ENCODE assay signal across 15 cellular contexts in the genomic region with DNA sequence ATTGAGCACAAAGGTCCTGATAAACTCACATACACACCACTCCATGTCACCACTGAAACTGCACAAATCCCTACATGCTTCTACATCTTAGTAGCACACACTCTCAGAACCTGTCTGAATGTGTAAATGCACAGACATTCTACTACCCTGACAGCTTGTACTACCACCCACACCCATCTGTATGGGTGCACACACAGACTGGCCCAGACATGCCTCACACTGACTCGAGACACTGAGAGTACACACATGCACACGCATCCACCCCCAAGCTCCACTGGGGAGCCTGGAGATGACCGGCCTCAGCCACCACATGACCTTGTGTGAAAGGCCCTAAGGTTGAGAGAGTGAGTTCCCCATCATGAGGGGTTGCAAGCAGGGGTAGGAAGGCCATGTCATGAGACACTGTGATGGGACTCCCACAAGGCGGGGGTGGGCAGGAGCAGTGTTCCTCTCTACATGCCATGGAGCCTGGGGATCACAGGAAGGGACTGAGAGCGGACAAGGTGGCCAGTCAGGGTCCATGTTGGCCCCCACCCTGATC. TPM values are rescaled to one million over a fixed set of nuclear protein-coding genes. Genes with fewer than 3 reads are reported as not detected.
DNase-seq lines count a peak whose midpoint lies in the region; ATAC-seq and TF ChIP-seq lines count a peak whose summit lies in the region.
"Had no signal": no experiment of that assay in that cellular context is flagged by ENCODE, and none has a peak within 500 bp of the region (broad histone marks: within the 10 kb centered on the region; RNA-seq: fewer than 3 reads in every experiment).

No MANE protein-coding gene starts in this region.

- H3K36me3 ChIP-seq in IMR-90 (ENCODE audit: control insufficient read depth, insufficient read depth, low read length), result peaks cover 2% of the 10 kb centered on the region; the same call in 1 of the 2 replicates
- H3K36me3 ChIP-seq in mammary epithelial cell (ENCODE audit: insufficient read depth, low read length), result no peaks in the 10 kb centered on the region
- H3K36me3 ChIP-seq in esophagus muscularis mucosa, result peaks cover 0 to 14% (median 4%) of the 10 kb centered on the region in 4 donors
- H3K36me3 ChIP-seq: prostate gland, thyroid gland had no signal

- ATAC-seq in IMR-90 (ENCODE audit: low read depth), result no peak
- ATAC-seq: PC-3 had no signal

- no peak overlapping the region for H3K14ac ChIP-seq in IMR-90 (replicated peaks; ENCODE audit: low read depth, low read length)

- peaks cover 47% of the 10 kb centered on the region for H3K79me2 ChIP-seq in mammary epithelial cell (ENCODE audit: insufficient read depth, low read length)

- H2BK20ac ChIP-seq in IMR-90 (ENCODE audit: low read depth, low read length), result no peak overlapping the region

- H3K4ac ChIP-seq in IMR-90 (ENCODE audit: low read depth, low read length), result no peak overlapping the region

- H4K8ac ChIP-seq in IMR-90 (ENCODE audit: low read depth in 2 of 2, low read length in 2 of 2), result no peak overlapping the region

- no peak for TF ChIP-seq RAD21 in IMR-90 (IDR thresholded peaks at IDR 0.05; ENCODE audit: low read length)

- no peak overlapping the region for H2BK15ac ChIP-seq in IMR-90 (ENCODE audit: low read depth, low read length)

- H3K23ac ChIP-seq in IMR-90 (ENCODE audit: low read depth, low read length), result no peak overlapping the region

- no peak overlapping the region for H4K5ac ChIP-seq in IMR-90 (ENCODE audit: low read depth, low read length)

- H2AK5ac ChIP-seq in IMR-90 (ENCODE audit: low read depth, low read length), result peak overlapping the region; percentile 83; the same call in 1 of the 2 replicates

- H2AFZ ChIP-seq in IMR-90 (replicated peaks; ENCODE audit: low read length, poor library complexity), result no peak overlapping the region
- no peak overlapping the region for H2AFZ ChIP-seq in mammary epithelial cell (ENCODE audit: low read depth, low read length)

- BruUV-seq in IMR-90 (replicated peaks; lab: Mats Ljungman, UMichigan), result no TSS peak
- no TSS peak for BruUV-seq in mammary epithelial cell (replicated peaks; lab: Mats Ljungman, UMichigan)

- WGBS in IMR-90 (ENCODE audit: extremely low coverage in 2 of 2, insufficient read length in 1 of 2), 2 experiments, result no CpG with 5 or more reads among the region's 5 CpGs
- WGBS in mammary epithelial cell (ENCODE audit: low coverage, missing lambda C conversion rate), result 67% methylated on average over 5 of the region's 5 CpGs
- WGBS in esophagus muscularis mucosa, result 91% methylated on average over 5 of the region's 5 CpGs

- no peak overlapping the region for H4K91ac ChIP-seq in IMR-90 (ENCODE audit: insufficient read depth, low read depth, low read length)

- H3K79me1 ChIP-seq in IMR-90 (ENCODE audit: low read depth in 1 of 2, low read length in 2 of 2), result peaks cover 35 to 83% of the 10 kb centered on the region in 2 experiments

- H2AK9ac ChIP-seq in IMR-90 (replicated peaks; ENCODE audit: low read depth, low read length, poor library complexity), result peak overlapping the region; percentile 30

- H3K4me3 ChIP-seq in IMR-90 (ENCODE audit: insufficient read depth, low read depth, low read length) (no peak overlapping the region), mammary epithelial cell (replicated peaks in 1 of 3; ENCODE audit: insufficient read depth in 1 of 3, low read depth in 2 of 3, low read length in 3 of 3) (no peak overlapping the region), esophagus muscularis mucosa (no peak overlapping the region)
- H3K4me3 ChIP-seq: prostate gland, thyroid gland had no signal

- no peak overlapping the region for H3K9ac ChIP-seq in IMR-90 (ENCODE audit: low read depth, low read length)
- no peak overlapping the region for H3K9ac ChIP-seq in mammary epithelial cell (ENCODE audit: insufficient read depth, low read length)

- intact Hi-C loops in activated CD4-positive, alpha-beta T cell treated with anti-CD3 and anti-CD28 coated beads, Interleukin-2, amount 10 ng/mL, durations not matched to agents 24 days and 14 days (cut with micrococcal nuclease), result no loop called here
- intact Hi-C loops in IMR-90 (cut with micrococcal nuclease) (no loop called here), mammary epithelial cell (cut with micrococcal nuclease) (loop anchor here (10.0 kb wide), 1 partner anchor 201 kb away; no protein-coding TSS in a partner anchor), esophagus muscularis mucosa (cut with DNase I) (loop anchor here (5.0 to 10.0 kb wide), 2 partner anchors 88 to 451 kb away; partner anchors contain the start of gene ATG16L2)

- DNase-seq in activated CD4-positive, alpha-beta T cell treated with anti-CD3 and anti-CD28 coated beads, Interleukin-2, amount 10 ng/mL, durations not matched to agents 24 days and 14 days, result no peak
- no peak for DNase-seq in activated CD4-positive, alpha-beta T cell treated with anti-CD3 and anti-CD28 coated beads, Interleukin-2, amount 50 U/mL, for 1 hour
- no peak for DNase-seq in IMR-90
- DNase-seq in mammary epithelial cell, result peak; percentile 20
- DNase-seq in AML-193 (lab: John Stamatoyannopoulos, UW), result no peak
- DNase-seq in esophagus muscularis mucosa (ENCODE audit: extremely low spot score), result no peak
- DNase-seq in NCI-H510A (lab: John Stamatoyannopoulos, UW), result no peak
- DNase-seq: cortex of kidney, NCI-H1105, PC-3, SW 1271, thyroid gland had no signal

- H4K20me1 ChIP-seq in IMR-90 (ENCODE audit: insufficient read depth, low read length) (peaks cover 25% of the 10 kb centered on the region), mammary epithelial cell (ENCODE audit: insufficient read depth, low read length) (no peaks in the 10 kb centered on the region)

- TF ChIP-seq POLR2A in IMR-90 (IDR thresholded peaks at IDR 0.05; ENCODE audit: low read depth, low read length) (no peak), esophagus muscularis mucosa (IDR thresholded peaks at IDR 0.05; ENCODE audit: low read depth) (no peak)

- no peak overlapping the region for H3K4me3 Mint-ChIP-seq in activated CD4-positive, alpha-beta T cell treated with anti-CD3 and anti-CD28 coated beads, Interleukin-2, amount 10 ng/mL, durations not matched to agents 24 days and 14 days
- peak overlapping the region in 2 of 3 experiments; percentile 19 to 40 for H3K4me3 Mint-ChIP-seq in nephron
- H3K4me3 Mint-ChIP-seq: memory B cell had no signal

- in situ Hi-C loops in IMR-90 (cut with MboI; ENCODE audit: low sequenced_read_pairs) (loop anchor here (5.0 to 10.0 kb wide), 4 partner anchors 68 to 561 kb away; partner anchors contain the start of genes FCHSD2 and STARD10), mammary epithelial cell (cut with MboI; ENCODE audit: low sequenced_read_pairs in 2 of 2) (loop anchor here (5.0 to 10.0 kb wide), 4 partner anchors 71 to 518 kb away; partner anchors contain the start of gene STARD10 (in 2 of the 2))

- H3K27me3 ChIP-seq in IMR-90 (ENCODE audit: control insufficient read depth, insufficient read depth, low read length) (no peaks in the 10 kb centered on the region), mammary epithelial cell (ENCODE audit: insufficient read depth, low read length) (no peaks in the 10 kb centered on the region), esophagus muscularis mucosa (no peaks in the 10 kb centered on the region)
- H3K27me3 ChIP-seq: thyroid gland had no signal

- no peaks in the 10 kb centered on the region for H3K9me3 Mint-ChIP-seq in activated CD4-positive, alpha-beta T cell treated with anti-CD3 and anti-CD28 coated beads, Interleukin-2, amount 10 ng/mL, durations not matched to agents 24 days and 14 days
- no peaks in the 10 kb centered on the region for H3K9me3 Mint-ChIP-seq in nephron
- H3K9me3 Mint-ChIP-seq: memory B cell had no signal

- peaks cover 19% of the 10 kb centered on the region for H3K9me1 ChIP-seq in IMR-90 (ENCODE audit: insufficient read depth, low read length)

- H3K4me2 ChIP-seq in IMR-90 (ENCODE audit: low read depth, low read length) (no peak overlapping the region), mammary epithelial cell (ENCODE audit: insufficient read depth, low read depth, low read length) (peak overlapping the region; percentile 17)

- POLR2A ChIA-PET in IMR-90 (lab: Charles Lee; ENCODE audit: unreplicated experiment), result no interaction called here

- peaks cover 9% of the 10 kb centered on the region for H3K36me3 Mint-ChIP-seq in activated CD4-positive, alpha-beta T cell treated with anti-CD3 and anti-CD28 coated beads, Interleukin-2, amount 10 ng/mL, durations not matched to agents 24 days and 14 days (ENCODE audit: low read depth)
- H3K36me3 Mint-ChIP-seq in nephron (ENCODE audit: low read depth), result peaks cover 3% of the 10 kb centered on the region

- peak overlapping the region; percentile 73 for H3K27ac Mint-ChIP-seq in activated CD4-positive, alpha-beta T cell treated with anti-CD3 and anti-CD28 coated beads, Interleukin-2, amount 10 ng/mL, durations not matched to agents 24 days and 14 days
- peak overlapping the region; percentile 66 to 89 (median 72) for H3K27ac Mint-ChIP-seq in nephron

- TF ChIP-seq CTCF in IMR-90 (conservative IDR thresholded peaks at IDR 0.05; ENCODE audit: low read depth, low read length) (no peak), mammary epithelial cell (conservative IDR thresholded peaks at IDR 0.05 in 1 of 2, IDR thresholded peaks at IDR 0.05 in 1 of 2; ENCODE audit: extremely low read depth in 1 of 2, insufficient read depth in 1 of 2, low read depth in 1 of 2, low read length in 2 of 2) (no peak), nephron (IDR thresholded peaks at IDR 0.05; ENCODE audit: unreplicated experiment in 3 of 3) (no peak), esophagus muscularis mucosa (IDR thresholded peaks at IDR 0.05) (no peak)

- H2BK120ac ChIP-seq in IMR-90 (ENCODE audit: low read depth, low read length), result no peak overlapping the region

- H3K27ac ChIP-seq in IMR-90 (ENCODE audit: insufficient read depth, low read length), result no peak overlapping the region
- no peak overlapping the region for H3K27ac ChIP-seq in mammary epithelial cell (ENCODE audit: insufficient read depth, low read depth, low read length)
- no peak overlapping the region for H3K27ac ChIP-seq in esophagus muscularis mucosa (replicated peaks in 1 of 4)
- H3K27ac ChIP-seq: prostate gland, thyroid gland had no signal

- H3K18ac ChIP-seq in IMR-90 (ENCODE audit: low read depth, low read length), result no peak overlapping the region

- TF ChIP-seq EP300 in esophagus muscularis mucosa (IDR thresholded peaks at IDR 0.05), result no peak

- dilution Hi-C loops in IMR-90 (cut with HindIII; ENCODE audit: low sequenced_read_pairs, unreplicated experiment) (no loop called here), mammary epithelial cell (cut with HindIII; ENCODE audit: low sequenced_read_pairs) (no loop called here)

- peaks cover 44% of the 10 kb centered on the region for H3K4me1 Mint-ChIP-seq in activated CD4-positive, alpha-beta T cell treated with anti-CD3 and anti-CD28 coated beads, Interleukin-2, amount 10 ng/mL, durations not matched to agents 24 days and 14 days
- peaks cover 46% of the 10 kb centered on the region for H3K4me1 Mint-ChIP-seq in nephron

- H2BK5ac ChIP-seq in IMR-90 (ENCODE audit: low read depth, low read length, poor library complexity, severe bottlenecking), result no peak overlapping the region

- H3K4me1 ChIP-seq in IMR-90 (ENCODE audit: control insufficient read depth, insufficient read depth, low read length) (peaks cover 30% of the 10 kb centered on the region), mammary epithelial cell (ENCODE audit: insufficient read depth, low read length) (peaks cover 44% of the 10 kb centered on the region), esophagus muscularis mucosa (peaks cover 33 to 68% (median 54%) of the 10 kb centered on the region in 4 donors)

- CTCF ChIA-PET in IMR-90 (lab: Yijun Ruan, JAX) (no interaction called here), mammary epithelial cell (lab: Charles Lee; ENCODE audit: low non-redundant PET) (interaction anchor here (0.8 kb wide), 1 partner anchor 418 kb away, joined by 7 read pairs; no protein-coding TSS in a partner anchor)

- no peaks in the 10 kb centered on the region for H3K9me3 ChIP-seq in IMR-90 (ENCODE audit: control insufficient read depth, insufficient read depth, low read length)
- no peaks in the 10 kb centered on the region for H3K9me3 ChIP-seq in mammary epithelial cell (replicated peaks; ENCODE audit: insufficient read depth, low read length)
- no peaks in the 10 kb centered on the region for H3K9me3 ChIP-seq in esophagus muscularis mucosa
- H3K9me3 ChIP-seq: prostate gland, thyroid gland had no signal

- H3K27me3 Mint-ChIP-seq in activated CD4-positive, alpha-beta T cell treated with anti-CD3 and anti-CD28 coated beads, Interleukin-2, amount 10 ng/mL, durations not matched to agents 24 days and 14 days, result no peaks in the 10 kb centered on the region
- no peaks in the 10 kb centered on the region for H3K27me3 Mint-ChIP-seq in nephron (ENCODE audit: low read depth)
- H3K27me3 Mint-ChIP-seq: memory B cell had no signal

- no peak overlapping the region for H3K56ac ChIP-seq in IMR-90 (ENCODE audit: extremely low read depth, insufficient read depth, low read length)

RNA-seq across cellular contexts. Expression of gene ARAP1, which starts 28.1 kb away (rescaled TPM):
- total RNA-seq in activated CD4-positive, alpha-beta T cell treated with anti-CD3 and anti-CD28 coated beads, Interleukin-2, amount 10 ng/mL, durations not matched to agents 24 days and 14 days, result 76.9 and 81.5 TPM in 2 replicates
- total RNA-seq in IMR-90 (2012; rRNA removed) (37.6 and 38.0 TPM in 2 replicates), mammary epithelial cell (10 to 100 TPM; 56.8 to 78.3 TPM), esophagus muscularis mucosa (100 to 1,000 TPM in 3 of 4 donors, 10 to 100 TPM in 1; 83.7 to 115 (median 110) TPM)
- polyA plus RNA-seq in IMR-90 (2012; rRNA removed) (59.4 and 63.1 TPM in 2 replicates), mammary epithelial cell (51.9 TPM)
- 42.2 and 63.5 TPM in 2 replicates for polyA plus RNA-seq in IMR-90 (2012; cell fraction: cytosol; rRNA removed)
- 119 and 357 TPM in 2 replicates for polyA plus RNA-seq in IMR-90 (2012; cell fraction: nucleus; rRNA removed; ENCODE audit: low replicate concordance)
- 274 TPM for polyA minus RNA-seq in mammary epithelial cell

RNA-seq across cellular contexts. Expression of gene PDE2A, which starts 49.9 kb away (rescaled TPM):
- 0.33 and 0.43 TPM in 2 replicates for total RNA-seq in activated CD4-positive, alpha-beta T cell treated with anti-CD3 and anti-CD28 coated beads, Interleukin-2, amount 10 ng/mL, durations not matched to agents 24 days and 14 days
- total RNA-seq in IMR-90 (2012; rRNA removed), result not detected in 2 replicates
- polyA plus RNA-seq in IMR-90 (2012; rRNA removed), result 0.02 and 0.06 TPM in 2 replicates
- 0.01 and 0.22 TPM in 2 replicates for polyA plus RNA-seq in IMR-90 (2012; cell fraction: cytosol; rRNA removed)
- polyA plus RNA-seq in IMR-90 (2012; cell fraction: nucleus; rRNA removed; ENCODE audit: low replicate concordance), result 0.17 and 0.21 TPM in 2 replicates
- total RNA-seq in mammary epithelial cell, result 1 to 10 TPM in 1 of 2 donors, under 1 TPM in 1; 0.31 to 1.0 TPM
- polyA plus RNA-seq in mammary epithelial cell, result 0.76 TPM
- 0.88 TPM for polyA minus RNA-seq in mammary epithelial cell
- total RNA-seq in esophagus muscularis mucosa, result 10 to 100 TPM; 40.6 to 68.8 (median 47.6) TPM

Comparison
In these comparisons a context has a peak if more than half of its experiments do, and no peak if none do; other contexts are left out.
1. RNA of gene PDE2A, which starts 49.9 kb away (total RNA-seq): 40.6 to 68.8 TPM in esophagus muscularis mucosa; 0.31 to 1.0 TPM in mammary epithelial cell, 0.33 to 0.43 TPM in activated CD4-positive, alpha-beta T cell treated with anti-CD3 and anti-CD28 coated beads, Interleukin-2, amount 10 ng/mL, durations not matched to agents 24 days and 14 days and not detected in IMR-90; every median in the first group is over 10 times any median in the second.
2. intact Hi-C loops: an anchor here in mammary epithelial cell (10.0 kb wide) and esophagus muscularis mucosa (5.0 to 10.0 kb wide); none called in activated CD4-positive, alpha-beta T cell treated with anti-CD3 and anti-CD28 coated beads, Interleukin-2, amount 10 ng/mL, durations not matched to agents 24 days and 14 days and IMR-90.